In the genomic region with DNA sequence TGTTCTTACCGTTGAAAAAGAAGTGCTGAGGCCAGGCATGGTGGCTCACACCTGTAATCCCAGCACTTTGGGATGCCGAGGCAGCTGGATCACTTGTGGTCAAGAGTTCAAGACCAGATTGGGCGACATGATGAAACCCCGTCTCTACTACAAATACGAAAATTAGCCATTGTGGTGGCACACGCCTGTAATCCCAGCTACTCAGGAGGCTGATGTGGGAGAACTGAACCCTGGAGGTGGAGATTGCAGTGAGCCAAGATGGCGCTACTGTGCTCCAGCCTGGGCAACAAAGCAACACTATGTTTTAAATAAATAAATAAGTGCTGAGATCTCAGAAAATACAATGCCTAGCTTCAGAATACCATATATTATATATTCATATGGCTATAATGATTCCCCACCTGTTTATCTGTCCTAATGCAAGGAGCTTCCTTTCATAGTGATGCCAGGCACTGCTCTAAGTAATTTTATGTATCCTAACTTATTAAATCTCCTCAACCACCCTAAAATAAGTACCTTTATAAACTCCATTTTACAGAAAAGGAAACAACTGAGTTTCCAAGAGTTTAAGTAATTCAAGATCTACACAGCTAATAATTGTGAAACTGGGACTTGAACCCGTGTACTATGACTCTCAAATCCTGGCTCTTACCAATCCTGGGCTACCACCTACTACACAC, we compare ENCODE assay signal across 17 cellular contexts. TPM values are rescaled to one million over a fixed set of nuclear protein-coding genes. Genes with fewer than 3 reads are reported as not detected.
DNase-seq lines count a peak whose midpoint lies in the region; ATAC-seq, FAIRE-seq and TF ChIP-seq lines count a peak whose summit lies in the region.
"Had no signal": no experiment of that assay in that cellular context is flagged by ENCODE, and none has a peak within 500 bp of the region (broad histone marks: within the 10 kb centered on the region; RNA-seq: fewer than 3 reads in every experiment).

No MANE protein-coding gene starts in this region.

- H3K18ac ChIP-seq in IMR-90 (ENCODE audit: low read depth, low read length), result peak overlapping the region; percentile 66; the same call in 1 of the 2 replicates

- no peak for ATAC-seq in IMR-90 (ENCODE audit: low read depth)
- no peak for ATAC-seq in WTC11
- ATAC-seq in HG02981 (IDR thresholded peaks at IDR 0.05; ENCODE audit: unreplicated experiment), result no peak
- ATAC-seq: activated naive CD4-positive, alpha-beta T cell treated with anti-CD3 and anti-CD28 coated beads, Interleukin-2, amount 50 U/mL, for 72 hours had no signal

- H2AK5ac ChIP-seq in IMR-90 (ENCODE audit: low read depth, low read length), result peak overlapping the region; percentile 84

- H2AFZ ChIP-seq in IMR-90 (replicated peaks; ENCODE audit: low read length, poor library complexity), result no peak overlapping the region
- no peak overlapping the region for H2AFZ ChIP-seq in keratinocyte (ENCODE audit: control insufficient read depth, low read length)

- H3K36me3 Mint-ChIP-seq in Calu3 (ENCODE audit: insufficient read depth, unreplicated experiment) (peaks cover 82% of the 10 kb centered on the region), WTC11 (peaks cover 21% of the 10 kb centered on the region)
- H3K36me3 Mint-ChIP-seq: naive B cell had no signal

- H3K4me1 ChIP-seq in IMR-90 (ENCODE audit: control insufficient read depth, insufficient read depth, low read length), result peaks cover 13% of the 10 kb centered on the region
- H3K4me1 ChIP-seq in keratinocyte (ENCODE audit: control insufficient read depth, extremely low read depth, insufficient read depth, low read length), result peaks cover 37% of the 10 kb centered on the region
- H3K4me1 ChIP-seq: uterus had no signal

- peak overlapping the region; percentile 64 for H4K91ac ChIP-seq in IMR-90 (ENCODE audit: insufficient read depth, low read depth, low read length)

- peaks cover 0 to 17% of the 10 kb centered on the region in 2 experiments; a peak in 2 of 4 replicates for H3K79me1 ChIP-seq in IMR-90 (ENCODE audit: low read depth in 1 of 2, low read length in 2 of 2)

- dilution Hi-C loops in IMR-90 (cut with HindIII; ENCODE audit: low sequenced_read_pairs, unreplicated experiment), result no loop called here
- dilution Hi-C loops in keratinocyte (cut with MboI; ENCODE audit: extremely low pct_ligation_motif_present, low sequenced_read_pairs), result no loop called here

- in situ Hi-C loops in IMR-90 (cut with MboI; ENCODE audit: low sequenced_read_pairs) (loop anchor here (5.0 to 10.0 kb wide), 2 partner anchors 72 to 329 kb away; no protein-coding TSS in a partner anchor), astrocyte of the spinal cord (cut with HindIII; ENCODE audit: low sequenced_read_pairs) (no loop called here)

- no peak for TF ChIP-seq RAD21 in IMR-90 (IDR thresholded peaks at IDR 0.05; ENCODE audit: low read length)

- H3K27me3 ChIP-seq in IMR-90 (ENCODE audit: control insufficient read depth, insufficient read depth, low read length) (no peaks in the 10 kb centered on the region), keratinocyte (ENCODE audit: control insufficient read depth, extremely low read depth, insufficient read depth, low read length) (no peaks in the 10 kb centered on the region)
- H3K27me3 ChIP-seq: BE2C, heart right ventricle, uterus had no signal

- DNase-seq in Calu3 (no peak), IMR-90 (peak; percentile 56), astrocyte of the spinal cord (ENCODE audit: low read depth, low spot score) (peak; percentile 84), keratinocyte (ENCODE audit: low read depth, low spot score) (no peak), WTC11 (ENCODE audit: low spot score) (no peak), NCI-H226 (no peak)
- DNase-seq: activated CD4-positive, alpha-beta T cell treated with anti-CD3 and anti-CD28 coated beads, Interleukin-2, amount 50 U/mL, for 1 hour; activated T-cell treated with anti-CD3 and anti-CD28 coated beads, Interleukin-2, amount 50 U/mL, for 24 hours; BE2C; heart right ventricle; naive B cell; NCI-H1417; uterus had no signal

- H3K4me2 ChIP-seq in IMR-90 (ENCODE audit: low read depth, low read length) (no peak overlapping the region), keratinocyte (ENCODE audit: control insufficient read depth, extremely low read depth, insufficient read depth, low read depth, low read length) (no peak overlapping the region)

- H3K4me1 Mint-ChIP-seq in Calu3 (ENCODE audit: low read depth, unreplicated experiment) (peaks cover 51% of the 10 kb centered on the region), WTC11 (peaks cover 61% of the 10 kb centered on the region)

- H4K8ac ChIP-seq in IMR-90 (ENCODE audit: low read depth in 2 of 2, low read length in 2 of 2), result peak overlapping the region; percentile 53 to 84; a peak in 3 of 4 replicates

- peak overlapping the region; percentile 63; the same call in 1 of the 3 replicates for H2BK15ac ChIP-seq in IMR-90 (ENCODE audit: low read depth, low read length)

- peak overlapping the region; percentile 83 for H2BK120ac ChIP-seq in IMR-90 (ENCODE audit: low read depth, low read length)

- H3K79me2 ChIP-seq in keratinocyte (ENCODE audit: control insufficient read depth, insufficient read depth, low read length), result peaks cover 6% of the 10 kb centered on the region

- CTCF ChIA-PET in Calu3 (lab: Charles Lee) (interaction anchor here (0.6 to 1.2 kb wide), 3 partner anchors 23 to 468 kb away, joined by 3 to 6 read pairs (median 3); no protein-coding TSS in a partner anchor), IMR-90 (lab: Yijun Ruan, JAX) (interaction anchor here (0.6 to 1.0 kb wide), 3 partner anchors 44 to 399 kb away, joined by 3 to 5 read pairs (median 4); no protein-coding TSS in a partner anchor), WTC11 (lab: Charles Lee) (no interaction called here)

- no peak overlapping the region; the same call in 1 of the 2 replicates for H4K5ac ChIP-seq in IMR-90 (ENCODE audit: low read depth, low read length)

- H3K9me1 ChIP-seq in IMR-90 (ENCODE audit: insufficient read depth, low read length) (peaks cover 8% of the 10 kb centered on the region; the same call in 1 of the 2 replicates), keratinocyte (ENCODE audit: control insufficient read depth, extremely low read depth, insufficient read depth, low read length) (no peaks in the 10 kb centered on the region)

- H3K27ac ChIP-seq in IMR-90 (ENCODE audit: insufficient read depth, low read length) (peak overlapping the region; percentile 70), keratinocyte (ENCODE audit: control insufficient read depth, insufficient read depth, low read length) (peak overlapping the region; percentile 61)
- H3K27ac ChIP-seq: uterus had no signal

- TF ChIP-seq CTCF in Calu3 (IDR thresholded peaks at IDR 0.05; ENCODE audit: unreplicated experiment) (no peak), IMR-90 (conservative IDR thresholded peaks at IDR 0.05; ENCODE audit: low read depth, low read length) (no peak), astrocyte of the spinal cord (IDR thresholded peaks at IDR 0.05; ENCODE audit: low read depth, low read length) (no peak), keratinocyte (optimal IDR thresholded peaks at IDR 0.05 in 1 of 3, IDR thresholded peaks at IDR 0.05 in 1 of 3, conservative IDR thresholded peaks at IDR 0.05 in 1 of 3; ENCODE audit: extremely low read depth in 1 of 3, insufficient read depth in 2 of 3, low read length in 3 of 3) (no peak), WTC11 (IDR thresholded peaks at IDR 0.05) (no peak)

- POLR2A ChIA-PET in IMR-90 (lab: Charles Lee; ENCODE audit: unreplicated experiment), result interaction anchor here (0.5 to 1.7 kb wide), 15 partner anchors 9 to 926 kb away, joined by 3 to 8 read pairs (median 4); no protein-coding TSS in a partner anchor
- POLR2A ChIA-PET in WTC11 (lab: Charles Lee), result no interaction called here

- TF ChIP-seq POLR2A in IMR-90 (IDR thresholded peaks at IDR 0.05; ENCODE audit: low read depth, low read length), result no peak

- H3K36me3 ChIP-seq in IMR-90 (ENCODE audit: control insufficient read depth, insufficient read depth, low read length) (peaks cover 15% of the 10 kb centered on the region), keratinocyte (ENCODE audit: control insufficient read depth in 2 of 2, extremely low read depth in 1 of 2, insufficient read depth in 2 of 2, low read length in 2 of 2) (peaks cover 0 to 8% of the 10 kb centered on the region in 2 experiments)
- H3K36me3 ChIP-seq: BE2C, uterus had no signal

- no peak overlapping the region for H2AK9ac ChIP-seq in IMR-90 (replicated peaks; ENCODE audit: low read depth, low read length, poor library complexity)

- H3K9ac ChIP-seq in IMR-90 (ENCODE audit: low read depth, low read length) (no peak overlapping the region), keratinocyte (ENCODE audit: control insufficient read depth, extremely low read depth, insufficient read depth, low read length) (no peak overlapping the region)

- BruUV-seq in Calu3 (replicated peaks; lab: Mats Ljungman, UMichigan) (no TSS peak), IMR-90 (replicated peaks; lab: Mats Ljungman, UMichigan) (no TSS peak)

- no peak for FAIRE-seq in keratinocyte (lab: Jason Lieb, UNC)
- FAIRE-seq: bronchial epithelial cell had no signal

- peaks cover 16% of the 10 kb centered on the region; the same call in 1 of the 2 replicates for H4K20me1 ChIP-seq in IMR-90 (ENCODE audit: insufficient read depth, low read length)
- H4K20me1 ChIP-seq in keratinocyte (ENCODE audit: control insufficient read depth, extremely low read depth, insufficient read depth, low read length), result no peaks in the 10 kb centered on the region

- H3K4me3 Mint-ChIP-seq in Calu3 (ENCODE audit: low read depth, unreplicated experiment) (no peak overlapping the region), WTC11 (no peak overlapping the region)
- H3K4me3 Mint-ChIP-seq: activated T-cell treated with anti-CD3 and anti-CD28 coated beads, Interleukin-2, amount 50 U/mL, for 24 hours; naive B cell had no signal

- no peaks in the 10 kb centered on the region for H3K9me3 Mint-ChIP-seq in Calu3 (ENCODE audit: low read depth, unreplicated experiment)
- no peaks in the 10 kb centered on the region for H3K9me3 Mint-ChIP-seq in WTC11
- H3K9me3 Mint-ChIP-seq: activated naive CD4-positive, alpha-beta T cell treated with anti-CD3 and anti-CD28 coated beads, Interleukin-2, amount 50 U/mL, for 72 hours; naive B cell had no signal

- peak overlapping the region; percentile 57; the same call in 1 of the 2 replicates for H3K23ac ChIP-seq in IMR-90 (ENCODE audit: low read depth, low read length)

- peak overlapping the region; percentile 77 for H3K14ac ChIP-seq in IMR-90 (replicated peaks; ENCODE audit: low read depth, low read length)

- H3K4me3 ChIP-seq in IMR-90 (ENCODE audit: insufficient read depth, low read depth, low read length) (no peak overlapping the region), astrocyte of the spinal cord (ENCODE audit: low read depth, low read length) (no peak overlapping the region), keratinocyte (ENCODE audit: control insufficient read depth in 2 of 3, extremely low read depth in 1 of 3, insufficient read depth in 2 of 3, low read depth in 1 of 3, low read length in 3 of 3) (no peak overlapping the region)
- H3K4me3 ChIP-seq: heart right ventricle, lung, uterus had no signal

- peak overlapping the region; percentile 78 for H3K4ac ChIP-seq in IMR-90 (ENCODE audit: low read depth, low read length)

- intact Hi-C loops in Calu3 (cut with micrococcal nuclease; ENCODE audit: unreplicated experiment) (loop anchor here (5.0 kb wide), 2 partner anchors 147 to 302 kb away; no protein-coding TSS in a partner anchor), IMR-90 (cut with micrococcal nuclease) (loop anchor here (2.0 kb wide), 1 partner anchor 317 kb away; no protein-coding TSS in a partner anchor)

- WGBS in IMR-90 (ENCODE audit: extremely low coverage in 2 of 2, insufficient read length in 1 of 2), 2 experiments, result 100% methylated on average over 5 of the region's 8 CpGs; no CpG with 5 or more reads in 1 of the 2 experiments

- H2BK20ac ChIP-seq in IMR-90 (ENCODE audit: low read depth, low read length), result peak overlapping the region; percentile 73

- no peaks in the 10 kb centered on the region for H3K27me3 Mint-ChIP-seq in Calu3 (ENCODE audit: unreplicated experiment)
- no peaks in the 10 kb centered on the region for H3K27me3 Mint-ChIP-seq in WTC11 (ENCODE audit: low read depth)
- H3K27me3 Mint-ChIP-seq: activated T-cell treated with anti-CD3 and anti-CD28 coated beads, Interleukin-2, amount 50 U/mL, for 24 hours had no signal

- H2BK5ac ChIP-seq in IMR-90 (ENCODE audit: low read depth, low read length, poor library complexity, severe bottlenecking), result peak overlapping the region; percentile 82

- H3K9me3 ChIP-seq in IMR-90 (ENCODE audit: control insufficient read depth, insufficient read depth, low read length) (no peaks in the 10 kb centered on the region), keratinocyte (ENCODE audit: control insufficient read depth, low read depth, low read length) (no peaks in the 10 kb centered on the region)
- H3K9me3 ChIP-seq: BE2C, heart right ventricle, uterus had no signal

- H3K56ac ChIP-seq in IMR-90 (ENCODE audit: extremely low read depth, insufficient read depth, low read length), result peak overlapping the region; percentile 48; the same call in 1 of the 2 replicates

- H3K27ac Mint-ChIP-seq in Calu3 (ENCODE audit: unreplicated experiment) (peak overlapping the region; percentile 89), WTC11 (no peak overlapping the region)
- H3K27ac Mint-ChIP-seq: naive B cell had no signal

RNA-seq across cellular contexts. Expression of a gene that starts 7.3 kb away (rescaled TPM):
- total RNA-seq in Calu3 (2022) (143 and 151 TPM in 2 replicates), IMR-90 (2012; rRNA removed) (27.8 and 47.8 TPM in 2 replicates), WTC11 (2021) (34.9 to 51.3 TPM (median 51.1 TPM) in 3 replicates)
- polyA plus RNA-seq in IMR-90 (2012; rRNA removed) (28.9 and 32.4 TPM in 2 replicates), keratinocyte (107 to 144 TPM (median 118 TPM) in 3 replicates)
- polyA plus RNA-seq in IMR-90 (2012; cell fraction: cytosol; rRNA removed), result 38.1 and 58.3 TPM in 2 replicates
- 63.4 and 81.1 TPM in 2 replicates for polyA plus RNA-seq in IMR-90 (2012; cell fraction: nucleus; rRNA removed; ENCODE audit: low replicate concordance)
- polyA plus RNA-seq in keratinocyte (2011; ENCODE audit: low read depth), result 49.0 TPM
- polyA plus RNA-seq in keratinocyte (2011; cell fraction: cytosol; rRNA removed), result 87.1 and 90.4 TPM in 2 replicates
- 128 and 137 TPM in 2 replicates for polyA plus RNA-seq in keratinocyte (2011; cell fraction: nucleus; rRNA removed)
- 113 and 158 TPM in 2 replicates for polyA plus RNA-seq in keratinocyte (2012; ENCODE audit: low replicate concordance)
- polyA minus RNA-seq in keratinocyte, result 52.6 to 84.2 TPM (median 78.2 TPM) in 3 replicates
- 201 TPM for polyA minus RNA-seq in keratinocyte (2011; cell fraction: cytosol; rRNA and poly(A)+ RNA removed)
- 108 and 134 TPM in 2 replicates for polyA minus RNA-seq in keratinocyte (2011; cell fraction: nucleus; rRNA and poly(A)+ RNA removed)

Comparison
In these comparisons a context has a peak if more than half of its experiments do, and no peak if none do; other contexts are left out.
1. DNase-seq: peak in IMR-90 (single experiment) and astrocyte of the spinal cord (single experiment); none in Calu3 (single experiment), keratinocyte (single experiment), WTC11 (single experiment) and NCI-H226 (single experiment).